In the genomic region with DNA sequence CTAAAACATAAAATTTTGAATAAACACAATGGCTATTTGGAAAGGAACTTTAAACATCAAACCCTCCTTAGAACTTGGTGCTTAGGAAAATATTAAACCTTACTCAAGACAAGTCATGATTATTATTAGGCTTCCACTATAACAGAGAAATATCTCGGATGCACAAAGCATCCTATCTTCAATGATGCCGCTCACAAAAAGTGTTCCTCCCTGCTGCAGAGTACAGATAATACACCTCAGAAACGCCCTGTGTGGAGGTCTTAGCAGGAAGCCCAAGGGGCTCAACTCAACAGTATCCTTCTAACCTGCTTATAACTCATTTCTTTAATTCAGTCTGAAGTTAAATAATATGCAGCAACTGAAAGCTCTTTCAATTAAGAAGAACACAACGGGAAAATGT, we compare ENCODE assay signal across 12 cellular contexts. TPM values are rescaled to one million over a fixed set of nuclear protein-coding genes. Genes with fewer than 3 reads are reported as not detected.
DNase-seq lines count a peak whose midpoint lies in the region; ATAC-seq and TF ChIP-seq lines count a peak whose summit lies in the region.
"Had no signal": no experiment of that assay in that cellular context is flagged by ENCODE, and none has a peak within 500 bp of the region (broad histone marks: within the 10 kb centered on the region; RNA-seq: fewer than 3 reads in every experiment).

No MANE protein-coding gene starts in this region.

- no peaks in the 10 kb centered on the region for H3K27me3 ChIP-seq in Loucy (ENCODE audit: insufficient read depth, low read length, poor library complexity, severe bottlenecking)
- no peaks in the 10 kb centered on the region for H3K27me3 ChIP-seq in spleen (replicated peaks in 1 of 7)

- WGBS in spleen, 5 donors, result 31 to 47% (median 41%) methylated on average over 4 of the region's 4 CpGs

- peaks cover 0 to 1% of the 10 kb centered on the region in 2 donors for H3K36me3 Mint-ChIP-seq in activated T-cell treated with anti-CD3 and anti-CD28 coated beads, Interleukin-2, amount 50 U/mL, for 72 hours (ENCODE audit: insufficient read depth in 2 of 2)
- peaks cover 0 to 7% of the 10 kb centered on the region in 2 donors for H3K36me3 Mint-ChIP-seq in activated naive CD4-positive, alpha-beta T cell treated with anti-CD3 and anti-CD28 coated beads, Interleukin-2, amount 50 U/mL, for 72 hours

- no peaks in the 10 kb centered on the region for H3K9me2 ChIP-seq in Loucy (replicated peaks; ENCODE audit: low read depth, low read length)

- no peak for DNase-seq in activated T-cell treated with anti-CD3 and anti-CD28 coated beads, Interleukin-2, amount 50 U/mL, for 72 hours
- DNase-seq in activated T-cell treated with anti-CD3 and anti-CD28 coated beads for 4 hours (no peak), spleen (no peak)
- DNase-seq in activated naive CD4-positive, alpha-beta T cell treated with anti-CD3 and anti-CD28 coated beads, Interleukin-2, amount 50 U/mL, for 72 hours (ENCODE audit: low spot score in 2 of 2), result no peak
- DNase-seq in activated CD4-positive, CD25-positive, alpha-beta regulatory T cell treated with anti-CD3 and anti-CD28 coated beads, Interleukin-2, amount 50 U/mL, for 72 hours, result no peak
- DNase-seq: H7, midbrain, NCI-H1105 treated with DMSO at 0.1 percent for 48 hours, NCI-H446 treated with DMSO at 0.1 percent for 48 hours had no signal

- no peak overlapping the region for H2AFZ ChIP-seq in Loucy (ENCODE audit: low read length)

- H3K79me2 ChIP-seq in Loucy (ENCODE audit: insufficient read depth, low read length), result peaks cover 94% of the 10 kb centered on the region

- H3K4me3 ChIP-seq in Loucy (ENCODE audit: low read length, poor library complexity, severe bottlenecking) (peak overlapping the region; percentile 96), spleen (peak overlapping the region in 1 of 8 donors; percentile 35)

- peaks cover 18% of the 10 kb centered on the region; the same call in 1 of the 2 replicates for H3K36me3 ChIP-seq in Loucy (ENCODE audit: insufficient read depth, low read length)
- peaks cover 0 to 10% (median 0%) of the 10 kb centered on the region in 6 donors for H3K36me3 ChIP-seq in spleen

- peak overlapping the region in 7 of 8 donors; percentile 12 to 86 (median 76) for H3K27ac ChIP-seq in spleen

- intact Hi-C loops in spleen (cut with DNase I; ENCODE audit: low total_unique reads), result no loop called here

- H3K4me1 ChIP-seq in Loucy (ENCODE audit: insufficient read depth, low read length, poor library complexity, severe bottlenecking) (peaks cover 72% of the 10 kb centered on the region), spleen (peaks cover 35 to 100% (median 94%) of the 10 kb centered on the region in 6 donors)

- H3K27ac Mint-ChIP-seq in activated T-cell treated with anti-CD3 and anti-CD28 coated beads, Interleukin-2, amount 50 U/mL, for 72 hours, result peak overlapping the region; percentile 88
- H3K27ac Mint-ChIP-seq in activated naive CD4-positive, alpha-beta T cell treated with anti-CD3 and anti-CD28 coated beads, Interleukin-2, amount 50 U/mL, for 72 hours, result peak overlapping the region; percentile 30 to 88

- no peaks in the 10 kb centered on the region for H3K27me3 Mint-ChIP-seq in activated T-cell treated with anti-CD3 and anti-CD28 coated beads, Interleukin-2, amount 50 U/mL, for 72 hours (ENCODE audit: low read depth)

- peaks cover 19% of the 10 kb centered on the region for H3F3A ChIP-seq in Loucy (ENCODE audit: low read depth)

- H3K4me2 ChIP-seq in Loucy (ENCODE audit: low read depth, low read length, poor library complexity, severe bottlenecking), result peak overlapping the region; percentile 92

- H3K4me3 Mint-ChIP-seq in activated T-cell treated with anti-CD3 and anti-CD28 coated beads, Interleukin-2, amount 50 U/mL, for 72 hours, result peak overlapping the region; percentile 68 to 74

- peaks cover 77% of the 10 kb centered on the region for H3K4me1 Mint-ChIP-seq in activated T-cell treated with anti-CD3 and anti-CD28 coated beads, Interleukin-2, amount 50 U/mL, for 72 hours (ENCODE audit: low read depth)

- ATAC-seq in activated T-cell treated with anti-CD3 and anti-CD28 coated beads, Interleukin-2, amount 50 U/mL, for 72 hours (replicated peaks in 1 of 2), result no peak
- ATAC-seq in activated naive CD4-positive, alpha-beta T cell treated with anti-CD3 and anti-CD28 coated beads, Interleukin-2, amount 50 U/mL, for 72 hours, result no peak
- no peak for ATAC-seq in HG02642 (IDR thresholded peaks at IDR 0.05; ENCODE audit: poor library complexity, unreplicated experiment)
- ATAC-seq in HG03432 (IDR thresholded peaks at IDR 0.05; ENCODE audit: unreplicated experiment), result no peak

- H4K20me1 ChIP-seq in Loucy (ENCODE audit: insufficient read depth, low read length, poor library complexity, severe bottlenecking), result peaks cover 58% of the 10 kb centered on the region

- no peak for TF ChIP-seq CTCF in Loucy (conservative IDR thresholded peaks at IDR 0.05; ENCODE audit: low read length)
- no peak for TF ChIP-seq CTCF in spleen (IDR thresholded peaks at IDR 0.05 in 8 of 11, conservative IDR thresholded peaks at IDR 0.05 in 3 of 11)

- H3K9me3 Mint-ChIP-seq in activated T-cell treated with anti-CD3 and anti-CD28 coated beads, Interleukin-2, amount 50 U/mL, for 72 hours, result no peaks in the 10 kb centered on the region
- no peaks in the 10 kb centered on the region for H3K9me3 Mint-ChIP-seq in activated naive CD4-positive, alpha-beta T cell treated with anti-CD3 and anti-CD28 coated beads, Interleukin-2, amount 50 U/mL, for 72 hours

- H3K9me3 ChIP-seq in Loucy (ENCODE audit: insufficient read depth, low read depth, low read length) (no peaks in the 10 kb centered on the region), spleen (no peaks in the 10 kb centered on the region)

- no peak for TF ChIP-seq POLR2A in spleen (IDR thresholded peaks at IDR 0.05)

- H3K9ac ChIP-seq in Loucy (ENCODE audit: low read depth, low read length, poor library complexity, severe bottlenecking), result peak overlapping the region; percentile 93

RNA-seq across cellular contexts. Expression of a gene that starts 12.2 kb away (rescaled TPM):
- total RNA-seq in activated T-cell treated with anti-CD3 and anti-CD28 coated beads, Interleukin-2, amount 50 U/mL, for 72 hours, result 100 to 1,000 TPM; 106 to 117 TPM
- total RNA-seq in activated naive CD4-positive, alpha-beta T cell treated with anti-CD3 and anti-CD28 coated beads, Interleukin-2, amount 50 U/mL, for 72 hours, result 10 to 100 TPM; 62.0 to 86.2 TPM
- 100 to 1,000 TPM; 107 to 146 (median 124) TPM for total RNA-seq in spleen
- 10 to 100 TPM; 18.0 to 33.7 (median 28.3) TPM for polyA plus RNA-seq in spleen

RNA-seq across cellular contexts. Expression of a gene that starts 54.4 kb away (rescaled TPM):
- 10 to 100 TPM in 1 of 2 donors, 1 to 10 TPM in 1; 9.9 to 12.1 TPM for total RNA-seq in activated T-cell treated with anti-CD3 and anti-CD28 coated beads, Interleukin-2, amount 50 U/mL, for 72 hours
- 10 to 100 TPM in 1 of 2 donors, 1 to 10 TPM in 1; 5.5 to 11.4 TPM for total RNA-seq in activated naive CD4-positive, alpha-beta T cell treated with anti-CD3 and anti-CD28 coated beads, Interleukin-2, amount 50 U/mL, for 72 hours
- total RNA-seq in spleen, result 1 to 10 TPM; 7.0 to 9.2 (median 8.0) TPM
- polyA plus RNA-seq in spleen, result 1 to 10 TPM; 7.9 to 9.1 (median 9.0) TPM
